2 cellular contexts compared by ENCODE assay signal in the genomic region with DNA sequence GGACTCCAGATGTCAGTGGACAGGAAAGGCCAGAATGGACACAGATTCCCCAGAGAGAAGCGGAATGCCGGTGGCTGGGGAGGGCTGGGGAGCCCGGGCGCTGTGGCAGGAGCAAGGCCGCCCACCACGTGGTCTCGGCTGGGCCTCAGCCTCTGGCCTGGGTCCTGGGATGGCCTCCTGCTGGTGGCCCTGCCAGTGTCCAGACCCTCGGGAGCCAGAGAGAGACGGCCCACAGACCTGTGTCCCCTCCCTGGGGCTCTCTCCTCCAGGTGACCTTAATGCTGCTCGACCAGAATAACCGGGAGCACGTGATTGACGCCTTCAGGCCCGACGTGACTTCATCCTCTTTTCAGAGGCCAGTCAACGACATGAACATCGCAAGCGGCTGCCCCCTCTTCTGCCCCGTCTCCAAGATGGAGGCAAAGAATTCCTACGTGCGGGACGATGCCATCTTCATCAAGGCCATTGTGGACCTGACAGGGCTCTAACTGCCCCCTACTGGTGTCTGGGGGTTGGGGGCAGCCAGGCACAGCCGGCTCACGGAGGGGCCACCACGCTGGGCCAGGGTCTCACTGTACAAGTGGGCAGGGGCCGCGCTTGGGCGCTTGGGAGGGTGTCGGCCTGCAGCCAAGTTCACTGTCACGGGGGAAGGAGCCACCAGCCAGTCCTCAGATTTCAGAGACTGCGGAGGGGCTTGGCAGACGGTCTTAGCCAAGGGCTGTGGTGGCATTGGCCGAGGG.
TF ChIP-seq lines count a peak whose summit lies in the region.

No MANE protein-coding gene starts in this region.

TF ChIP-seq in GM23338, 12 proteins besides CTCF, POLR2A, EP300 and RAD21 (continues in another document):
- no peak for TF ChIP-seq STAT1 (IDR thresholded peaks at IDR 0.05; ENCODE audit: unreplicated experiment)
- no peak for TF ChIP-seq ZNF114 (CRISPR knock-in tag; IDR thresholded peaks at IDR 0.05)
- TF ChIP-seq ZNF331 (CRISPR knock-in tag; IDR thresholded peaks at IDR 0.05; ENCODE audit: low read depth) = no peak
- TF ChIP-seq POLR2AphosphoS5 (IDR thresholded peaks at IDR 0.05; ENCODE audit: low read depth) = no peak
- no peak for TF ChIP-seq EZH2phosphoT487 (IDR thresholded peaks at IDR 0.05; ENCODE audit: unreplicated experiment)
- TF ChIP-seq, protein P1, sequence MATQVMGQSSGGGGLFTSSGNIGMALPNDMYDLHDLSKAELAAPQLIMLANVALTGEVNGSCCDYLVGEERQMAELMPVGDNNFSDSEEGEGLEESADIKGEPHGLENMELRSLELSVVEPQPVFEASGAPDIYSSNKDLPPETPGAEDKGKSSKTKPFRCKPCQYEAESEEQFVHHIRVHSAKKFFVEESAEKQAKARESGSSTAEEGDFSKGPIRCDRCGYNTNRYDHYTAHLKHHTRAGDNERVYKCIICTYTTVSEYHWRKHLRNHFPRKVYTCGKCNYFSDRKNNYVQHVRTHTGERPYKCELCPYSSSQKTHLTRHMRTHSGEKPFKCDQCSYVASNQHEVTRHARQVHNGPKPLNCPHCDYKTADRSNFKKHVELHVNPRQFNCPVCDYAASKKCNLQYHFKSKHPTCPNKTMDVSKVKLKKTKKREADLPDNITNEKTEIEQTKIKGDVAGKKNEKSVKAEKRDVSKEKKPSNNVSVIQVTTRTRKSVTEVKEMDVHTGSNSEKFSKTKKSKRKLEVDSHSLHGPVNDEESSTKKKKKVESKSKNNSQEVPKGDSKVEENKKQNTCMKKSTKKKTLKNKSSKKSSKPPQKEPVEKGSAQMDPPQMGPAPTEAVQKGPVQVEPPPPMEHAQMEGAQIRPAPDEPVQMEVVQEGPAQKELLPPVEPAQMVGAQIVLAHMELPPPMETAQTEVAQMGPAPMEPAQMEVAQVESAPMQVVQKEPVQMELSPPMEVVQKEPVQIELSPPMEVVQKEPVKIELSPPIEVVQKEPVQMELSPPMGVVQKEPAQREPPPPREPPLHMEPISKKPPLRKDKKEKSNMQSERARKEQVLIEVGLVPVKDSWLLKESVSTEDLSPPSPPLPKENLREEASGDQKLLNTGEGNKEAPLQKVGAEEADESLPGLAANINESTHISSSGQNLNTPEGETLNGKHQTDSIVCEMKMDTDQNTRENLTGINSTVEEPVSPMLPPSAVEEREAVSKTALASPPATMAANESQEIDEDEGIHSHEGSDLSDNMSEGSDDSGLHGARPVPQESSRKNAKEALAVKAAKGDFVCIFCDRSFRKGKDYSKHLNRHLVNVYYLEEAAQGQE (IDR thresholded peaks at IDR 0.05; ENCODE audit: unreplicated experiment) = no peak
- TF ChIP-seq, protein P2, sequence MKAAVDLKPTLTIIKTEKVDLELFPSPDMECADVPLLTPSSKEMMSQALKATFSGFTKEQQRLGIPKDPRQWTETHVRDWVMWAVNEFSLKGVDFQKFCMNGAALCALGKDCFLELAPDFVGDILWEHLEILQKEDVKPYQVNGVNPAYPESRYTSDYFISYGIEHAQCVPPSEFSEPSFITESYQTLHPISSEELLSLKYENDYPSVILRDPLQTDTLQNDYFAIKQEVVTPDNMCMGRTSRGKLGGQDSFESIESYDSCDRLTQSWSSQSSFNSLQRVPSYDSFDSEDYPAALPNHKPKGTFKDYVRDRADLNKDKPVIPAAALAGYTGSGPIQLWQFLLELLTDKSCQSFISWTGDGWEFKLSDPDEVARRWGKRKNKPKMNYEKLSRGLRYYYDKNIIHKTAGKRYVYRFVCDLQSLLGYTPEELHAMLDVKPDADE (IDR thresholded peaks at IDR 0.05) = no peak
- no peak for TF ChIP-seq JUNB (IDR thresholded peaks at IDR 0.05; ENCODE audit: unreplicated experiment)
- TF ChIP-seq NANOG (IDR thresholded peaks at IDR 0.05; ENCODE audit: borderline replicate concordance) = no peak
- no peak for TF ChIP-seq EZH2 (IDR thresholded peaks at IDR 0.05; ENCODE audit: low read depth, unreplicated experiment)

TF ChIP-seq in H1, 55 proteins besides CTCF, POLR2A, EP300 and RAD21:
- TF ChIP-seq SIRT6 (IDR thresholded peaks at IDR 0.05; ENCODE audit: low read length) = no peak
- no peak for TF ChIP-seq CHD1 (IDR thresholded peaks at IDR 0.05; ENCODE audit: low read depth, low read length)
- no peak for TF ChIP-seq SAP30 (IDR thresholded peaks at IDR 0.05; ENCODE audit: insufficient read depth, insufficient replicate concordance, low read length)
- no peak for TF ChIP-seq SP4 (IDR thresholded peaks at IDR 0.05; ENCODE audit: low read length)
- no peak for TF ChIP-seq ZNF274 (IDR thresholded peaks at IDR 0.05; ENCODE audit: borderline replicate concordance, extremely low read depth, low read length)
- TF ChIP-seq NANOG (IDR thresholded peaks at IDR 0.05; ENCODE audit: insufficient read depth, low read depth, low read length, poor library complexity, severe bottlenecking) = no peak
- no peak for TF ChIP-seq RNF2 (IDR thresholded peaks at IDR 0.05; ENCODE audit: borderline replicate concordance, low read depth, low read length, missing control alignments, poor library complexity, severe bottlenecking)
- TF ChIP-seq CTBP2 (IDR thresholded peaks at IDR 0.05; ENCODE audit: borderline replicate concordance, insufficient read depth, insufficient read length, low read length) = no peak
- TF ChIP-seq TEAD4 (IDR thresholded peaks at IDR 0.05; ENCODE audit: low read depth, low read length) = no peak
- no peak for TF ChIP-seq KDM1A (IDR thresholded peaks at IDR 0.05; ENCODE audit: borderline replicate concordance, low read length)
- no peak for TF ChIP-seq BCL11A (IDR thresholded peaks at IDR 0.05; ENCODE audit: low read depth in 2 of 2, low read length in 2 of 2)
- TF ChIP-seq PHF8 (conservative IDR thresholded peaks at IDR 0.05; ENCODE audit: low read depth, low read length) = no peak
- TF ChIP-seq ATF2 (IDR thresholded peaks at IDR 0.05; ENCODE audit: low read length) = no peak
- TF ChIP-seq TCF12 (IDR thresholded peaks at IDR 0.05; ENCODE audit: low read depth, low read length) = no peak
- no peak for TF ChIP-seq RXRA (IDR thresholded peaks at IDR 0.05; ENCODE audit: insufficient read depth, low read depth, low read length)
- no peak for TF ChIP-seq GTF2F1 (IDR thresholded peaks at IDR 0.05; ENCODE audit: borderline replicate concordance, low read depth, low read length)
- no peak for TF ChIP-seq HDAC2 (IDR thresholded peaks at IDR 0.05; ENCODE audit: borderline replicate concordance in 1 of 2, low read depth in 2 of 2, low read length in 2 of 2)
- no peak for TF ChIP-seq CREB1 (IDR thresholded peaks at IDR 0.05)
- TF ChIP-seq EGR1 (IDR thresholded peaks at IDR 0.05; ENCODE audit: borderline replicate concordance, low read depth, low read length) = no peak
- TF ChIP-seq SP2 (IDR thresholded peaks at IDR 0.05; ENCODE audit: low read length) = no peak
TF ChIP-seq in H1: peak in this region for 0.
